In genomic region chr4:74531952-74532794, GRCh38 we compare ENCODE assay signal across 8 cellular contexts.
DNase-seq lines count a peak whose midpoint lies in the region; ATAC-seq and TF ChIP-seq lines count a peak whose summit lies in the region.

No MANE protein-coding gene starts in this region.

- no peak overlapping the region for H3K27ac Mint-ChIP-seq in activated CD4-positive, alpha-beta T cell treated with anti-CD3 and anti-CD28 coated beads, Interleukin-2, amount 10 ng/mL, durations not matched to agents 7 days and 5 days
- H3K27ac Mint-ChIP-seq in GM23338: no peak overlapping the region; the same call in 1 of the 2 replicates
- H3K27ac Mint-ChIP-seq in T-cell: no peak overlapping the region
- H3K27ac Mint-ChIP-seq in osteocyte (ENCODE audit: unreplicated experiment): peak overlapping the region; percentile 59

- ATAC-seq in GM23338 (peak; percentile 90), T-cell (replicated peaks in 1 of 4) (peak; percentile 37 to 57 (median 50))

- POLR2A ChIA-PET in activated CD4-positive, alpha-beta T cell treated with anti-CD3 and anti-CD28 coated beads, Interleukin-2, amount 10 ng/mL, durations not matched to agents 7 days and 5 days (lab: Charles Lee): no interaction called here
- POLR2A ChIA-PET in T-cell (lab: Charles Lee): no interaction called here

- no peaks in the 10 kb centered on the region for H3K36me3 Mint-ChIP-seq in activated CD4-positive, alpha-beta T cell treated with anti-CD3 and anti-CD28 coated beads, Interleukin-2, amount 10 ng/mL, durations not matched to agents 7 days and 5 days (ENCODE audit: low read depth)
- no peaks in the 10 kb centered on the region for H3K36me3 Mint-ChIP-seq in GM23338 (ENCODE audit: low read depth)
- no peaks in the 10 kb centered on the region for H3K36me3 Mint-ChIP-seq in T-cell
- no peaks in the 10 kb centered on the region for H3K36me3 Mint-ChIP-seq in osteocyte (ENCODE audit: unreplicated experiment)

- CTCF ChIA-PET in activated CD4-positive, alpha-beta T cell treated with anti-CD3 and anti-CD28 coated beads, Interleukin-2, amount 10 ng/mL, durations not matched to agents 7 days and 5 days (lab: Charles Lee): interaction anchor here (0.6 to 1.5 kb wide), 6 partner anchors 12 to 58 kb away, joined by 3 to 4 read pairs (median 3); no protein-coding TSS in a partner anchor
- CTCF ChIA-PET in T-cell (lab: Charles Lee): interaction anchor here (0.7 to 3.8 kb wide), 7 partner anchors 52 to 303 kb away, joined by 3 to 20 read pairs (median 3); no protein-coding TSS in a partner anchor

- TF ChIP-seq CTCF in GM23338 (conservative IDR thresholded peaks at IDR 0.05; ENCODE audit: low read depth in 2 of 2) (peak; percentile 66 to 84), osteocyte (IDR thresholded peaks at IDR 0.05) (peak; percentile 76)

- peak; percentile 10 for DNase-seq in activated CD4-positive, alpha-beta T cell treated with anti-CD3 and anti-CD28 coated beads, Interleukin-2, amount 10 ng/mL, durations not matched to agents 7 days and 5 days
- DNase-seq in activated CD4-positive, alpha-beta T cell treated with anti-CD3 and anti-CD28 coated beads, Interleukin-2, amount 50 U/mL, for 4 hours: no peak
- DNase-seq in GM23338 (ENCODE audit: low spot score) (peak; percentile 82), Kasumi-1 (lab: John Stamatoyannopoulos, UW) (peak; percentile 65 to 81), T-cell (peak in 1 of 34 experiments; percentile 6), fibroblast of peridontal ligament (ENCODE audit: extremely low read depth) (peak; percentile 99), osteocyte (ENCODE audit: extremely low spot score, unreplicated experiment) (no peak), NCI-H2196 (lab: John Stamatoyannopoulos, UW; ENCODE audit: unreplicated experiment) (no peak)

- H3K27me3 Mint-ChIP-seq in activated CD4-positive, alpha-beta T cell treated with anti-CD3 and anti-CD28 coated beads, Interleukin-2, amount 10 ng/mL, durations not matched to agents 7 days and 5 days: peaks cover 4% of the 10 kb centered on the region
- H3K27me3 Mint-ChIP-seq in GM23338 (ENCODE audit: insufficient read depth, low read depth, poor library complexity) (peaks cover 4% of the 10 kb centered on the region), T-cell (peaks cover 4 to 5% of the 10 kb centered on the region in 2 donors), osteocyte (ENCODE audit: unreplicated experiment) (peaks cover 4% of the 10 kb centered on the region)

- no peaks in the 10 kb centered on the region for H3K36me3 ChIP-seq in GM23338 (ENCODE audit: insufficient read depth)

- no peak overlapping the region for H3K4me3 Mint-ChIP-seq in activated CD4-positive, alpha-beta T cell treated with anti-CD3 and anti-CD28 coated beads, Interleukin-2, amount 10 ng/mL, durations not matched to agents 7 days and 5 days
- no peak overlapping the region for H3K4me3 Mint-ChIP-seq in GM23338
- no peak overlapping the region for H3K4me3 Mint-ChIP-seq in T-cell
- H3K4me3 Mint-ChIP-seq in osteocyte (ENCODE audit: unreplicated experiment): no peak overlapping the region

- H3K27me3 ChIP-seq in GM23338 (ENCODE audit: insufficient read depth): no peaks in the 10 kb centered on the region

- no peaks in the 10 kb centered on the region for H3K79me2 ChIP-seq in GM23338 (replicated peaks; ENCODE audit: insufficient read depth)

- H3K4me3 ChIP-seq in GM23338: no peak overlapping the region

- H4K20me1 ChIP-seq in GM23338 (replicated peaks; ENCODE audit: insufficient read depth): no peaks in the 10 kb centered on the region

- H2AFZ ChIP-seq in GM23338: no peak overlapping the region

- no peaks in the 10 kb centered on the region for H3K4me1 Mint-ChIP-seq in activated CD4-positive, alpha-beta T cell treated with anti-CD3 and anti-CD28 coated beads, Interleukin-2, amount 10 ng/mL, durations not matched to agents 7 days and 5 days
- peaks cover 4% of the 10 kb centered on the region; the same call in 1 of the 3 replicates for H3K4me1 Mint-ChIP-seq in GM23338
- no peaks in the 10 kb centered on the region for H3K4me1 Mint-ChIP-seq in T-cell
- H3K4me1 Mint-ChIP-seq in osteocyte (ENCODE audit: unreplicated experiment): peaks cover 21% of the 10 kb centered on the region

- no peak overlapping the region for H3K27ac ChIP-seq in GM23338 (ENCODE audit: low read depth)

- no peaks in the 10 kb centered on the region for H3K9me3 Mint-ChIP-seq in activated CD4-positive, alpha-beta T cell treated with anti-CD3 and anti-CD28 coated beads, Interleukin-2, amount 10 ng/mL, durations not matched to agents 7 days and 5 days
- no peaks in the 10 kb centered on the region for H3K9me3 Mint-ChIP-seq in GM23338
- no peaks in the 10 kb centered on the region for H3K9me3 Mint-ChIP-seq in T-cell
- no peaks in the 10 kb centered on the region for H3K9me3 Mint-ChIP-seq in osteocyte (ENCODE audit: unreplicated experiment)

- no peaks in the 10 kb centered on the region for H3F3A ChIP-seq in GM23338 (replicated peaks; ENCODE audit: low read depth)

- H3K9me2 ChIP-seq in GM23338 (ENCODE audit: insufficient read depth): no peaks in the 10 kb centered on the region

- no peaks in the 10 kb centered on the region for H3K4me1 ChIP-seq in GM23338 (ENCODE audit: insufficient read depth)

- no peak overlapping the region for H3K4me2 ChIP-seq in GM23338

TF ChIP-seq in GM23338, 12 proteins besides CTCF, POLR2A, EP300 and RAD21 (continues in another document):
- TF ChIP-seq ZNF331 (CRISPR knock-in tag; IDR thresholded peaks at IDR 0.05; ENCODE audit: low read depth): no peak
- TF ChIP-seq, protein P1, sequence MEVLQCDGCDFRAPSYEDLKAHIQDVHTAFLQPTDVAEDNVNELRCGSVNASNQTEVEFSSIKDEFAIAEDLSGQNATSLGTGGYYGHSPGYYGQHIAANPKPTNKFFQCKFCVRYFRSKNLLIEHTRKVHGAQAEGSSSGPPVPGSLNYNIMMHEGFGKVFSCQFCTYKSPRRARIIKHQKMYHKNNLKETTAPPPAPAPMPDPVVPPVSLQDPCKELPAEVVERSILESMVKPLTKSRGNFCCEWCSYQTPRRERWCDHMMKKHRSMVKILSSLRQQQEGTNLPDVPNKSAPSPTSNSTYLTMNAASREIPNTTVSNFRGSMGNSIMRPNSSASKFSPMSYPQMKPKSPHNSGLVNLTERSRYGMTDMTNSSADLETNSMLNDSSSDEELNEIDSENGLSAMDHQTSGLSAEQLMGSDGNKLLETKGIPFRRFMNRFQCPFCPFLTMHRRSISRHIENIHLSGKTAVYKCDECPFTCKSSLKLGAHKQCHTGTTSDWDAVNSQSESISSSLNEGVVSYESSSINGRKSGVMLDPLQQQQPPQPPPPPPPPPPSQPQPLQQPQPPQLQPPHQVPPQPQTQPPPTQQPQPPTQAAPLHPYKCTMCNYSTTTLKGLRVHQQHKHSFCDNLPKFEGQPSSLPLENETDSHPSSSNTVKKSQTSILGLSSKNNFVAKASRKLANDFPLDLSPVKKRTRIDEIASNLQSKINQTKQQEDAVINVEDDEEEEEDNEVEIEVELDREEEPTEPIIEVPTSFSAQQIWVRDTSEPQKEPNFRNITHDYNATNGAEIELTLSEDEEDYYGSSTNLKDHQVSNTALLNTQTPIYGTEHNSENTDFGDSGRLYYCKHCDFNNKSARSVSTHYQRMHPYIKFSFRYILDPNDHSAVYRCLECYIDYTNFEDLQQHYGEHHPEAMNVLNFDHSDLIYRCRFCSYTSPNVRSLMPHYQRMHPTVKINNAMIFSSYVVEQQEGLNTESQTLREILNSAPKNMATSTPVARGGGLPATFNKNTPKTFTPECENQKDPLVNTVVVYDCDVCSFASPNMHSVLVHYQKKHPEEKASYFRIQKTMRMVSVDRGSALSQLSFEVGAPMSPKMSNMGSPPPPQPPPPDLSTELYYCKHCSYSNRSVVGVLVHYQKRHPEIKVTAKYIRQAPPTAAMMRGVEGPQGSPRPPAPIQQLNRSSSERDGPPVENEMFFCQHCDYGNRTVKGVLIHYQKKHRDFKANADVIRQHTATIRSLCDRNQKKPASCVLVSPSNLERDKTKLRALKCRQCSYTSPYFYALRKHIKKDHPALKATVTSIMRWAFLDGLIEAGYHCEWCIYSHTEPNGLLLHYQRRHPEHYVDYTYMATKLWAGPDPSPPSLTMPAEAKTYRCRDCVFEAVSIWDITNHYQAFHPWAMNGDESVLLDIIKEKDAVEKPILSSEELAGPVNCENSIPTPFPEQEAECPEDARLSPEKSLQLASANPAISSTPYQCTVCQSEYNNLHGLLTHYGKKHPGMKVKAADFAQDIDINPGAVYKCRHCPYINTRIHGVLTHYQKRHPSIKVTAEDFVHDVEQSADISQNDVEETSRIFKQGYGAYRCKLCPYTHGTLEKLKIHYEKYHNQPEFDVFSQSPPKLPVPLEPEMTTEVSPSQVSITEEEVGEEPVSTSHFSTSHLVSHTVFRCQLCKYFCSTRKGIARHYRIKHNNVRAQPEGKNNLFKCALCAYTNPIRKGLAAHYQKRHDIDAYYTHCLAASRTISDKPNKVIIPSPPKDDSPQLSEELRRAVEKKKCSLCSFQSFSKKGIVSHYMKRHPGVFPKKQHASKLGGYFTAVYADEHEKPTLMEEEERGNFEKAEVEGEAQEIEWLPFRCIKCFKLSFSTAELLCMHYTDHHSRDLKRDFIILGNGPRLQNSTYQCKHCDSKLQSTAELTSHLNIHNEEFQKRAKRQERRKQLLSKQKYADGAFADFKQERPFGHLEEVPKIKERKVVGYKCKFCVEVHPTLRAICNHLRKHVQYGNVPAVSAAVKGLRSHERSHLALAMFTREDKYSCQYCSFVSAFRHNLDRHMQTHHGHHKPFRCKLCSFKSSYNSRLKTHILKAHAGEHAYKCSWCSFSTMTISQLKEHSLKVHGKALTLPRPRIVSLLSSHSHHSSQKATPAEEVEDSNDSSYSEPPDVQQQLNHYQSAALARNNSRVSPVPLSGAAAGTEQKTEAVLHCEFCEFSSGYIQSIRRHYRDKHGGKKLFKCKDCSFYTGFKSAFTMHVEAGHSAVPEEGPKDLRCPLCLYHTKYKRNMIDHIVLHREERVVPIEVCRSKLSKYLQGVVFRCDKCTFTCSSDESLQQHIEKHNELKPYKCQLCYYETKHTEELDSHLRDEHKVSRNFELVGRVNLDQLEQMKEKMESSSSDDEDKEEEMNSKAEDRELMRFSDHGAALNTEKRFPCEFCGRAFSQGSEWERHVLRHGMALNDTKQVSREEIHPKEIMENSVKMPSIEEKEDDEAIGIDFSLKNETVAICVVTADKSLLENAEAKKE (CRISPR knock-in tag; IDR thresholded peaks at IDR 0.05): no peak
- no peak for TF ChIP-seq JUNB (IDR thresholded peaks at IDR 0.05; ENCODE audit: unreplicated experiment)
- TF ChIP-seq STAT1 (IDR thresholded peaks at IDR 0.05; ENCODE audit: unreplicated experiment): no peak
- no peak for TF ChIP-seq EZH2 (IDR thresholded peaks at IDR 0.05; ENCODE audit: low read depth, unreplicated experiment)
- TF ChIP-seq CREB1 (CRISPR knock-in tag; IDR thresholded peaks at IDR 0.05; ENCODE audit: low read depth): no peak
- TF ChIP-seq EZH2phosphoT487 (IDR thresholded peaks at IDR 0.05; ENCODE audit: unreplicated experiment): no peak
- TF ChIP-seq NANOG (IDR thresholded peaks at IDR 0.05; ENCODE audit: borderline replicate concordance): no peak

Comparison
In these comparisons a context has a peak if more than half of its experiments do, and no peak if none do; other contexts are left out.
1. DNase-seq: peak in activated CD4-positive, alpha-beta T cell treated with anti-CD3 and anti-CD28 coated beads, Interleukin-2, amount 10 ng/mL, durations not matched to agents 7 days and 5 days (single experiment), GM23338 (single experiment), Kasumi-1 (2 of 2) and fibroblast of peridontal ligament (single experiment); none in activated CD4-positive, alpha-beta T cell treated with anti-CD3 and anti-CD28 coated beads, Interleukin-2, amount 50 U/mL, for 4 hours (0 of 2), osteocyte (single experiment) and NCI-H2196 (single experiment).